In genomic region chr2:145484443-145485086, GRCh38 we compare ENCODE assay signal across 10 cellular contexts.
DNase-seq lines count a peak whose midpoint lies in the region; ATAC-seq and TF ChIP-seq lines count a peak whose summit lies in the region.
"Had no signal": no experiment of that assay in that cellular context is flagged by ENCODE, and none has a peak within 500 bp of the region (broad histone marks: within the 10 kb centered on the region; RNA-seq: fewer than 3 reads in every experiment).

No MANE protein-coding gene starts in this region.

- no peaks in the 10 kb centered on the region for H3K36me3 ChIP-seq in HEK293 (ENCODE audit: control insufficient read depth in 2 of 2, insufficient read depth in 1 of 2, low read length in 2 of 2)
- no peaks in the 10 kb centered on the region for H3K36me3 ChIP-seq in left ventricle myocardium inferior
- H3K36me3 ChIP-seq: SJSA1 had no signal

- H3K4me1 ChIP-seq in HEK293 (ENCODE audit: control insufficient read depth, insufficient read depth, low read length): no peaks in the 10 kb centered on the region
- no peaks in the 10 kb centered on the region for H3K4me1 ChIP-seq in left ventricle myocardium inferior
- H3K4me1 ChIP-seq: SJSA1 had no signal

- H3K27ac ChIP-seq in HEK293 (ENCODE audit: extremely low read depth, low read depth, low read length) (no peak overlapping the region), left ventricle myocardium inferior (replicated peaks) (no peak overlapping the region)
- H3K27ac ChIP-seq: SJSA1 had no signal

- POLR2A ChIA-PET in AG04449 (lab: Yijun Ruan, JAX): no interaction called here
- POLR2A ChIA-PET in HEK293 (lab: Yijun Ruan, JAX): no interaction called here

- CTCF ChIA-PET in AG04449 (lab: Yijun Ruan, JAX) (no interaction called here), HEK293 (lab: Yijun Ruan, JAX) (interaction anchor here (0.6 kb wide), 2 partner anchors 593 to 1417 kb away, joined by 3 to 4 read pairs; no protein-coding TSS in a partner anchor)

- no peaks in the 10 kb centered on the region for H3K27me3 ChIP-seq in left ventricle myocardium inferior (ENCODE audit: low read depth)
- H3K27me3 ChIP-seq: SJSA1 had no signal

- intact Hi-C loops in left ventricle myocardium inferior (cut with micrococcal nuclease): no loop called here

- DNase-seq in AG04449 (ENCODE audit: low read depth, low spot score): peak; percentile 0
- peak; percentile 22 for DNase-seq in SW480 (ENCODE audit: low spot score)
- no peak for DNase-seq in left ventricle myocardium inferior
- no peak for DNase-seq in mesenteric fat pad (ENCODE audit: low spot score)
- DNase-seq in NCI-H446 (lab: John Stamatoyannopoulos, UW): no peak
- DNase-seq: GDM1 had no signal

- TF ChIP-seq CTCF in AG04449 (IDR thresholded peaks at IDR 0.05; ENCODE audit: insufficient read depth, low read length, missing control alignments) (no peak), HEK293 (tag by site-specific recombination; IDR thresholded peaks at IDR 0.05) (no peak), left ventricle myocardium inferior (IDR thresholded peaks at IDR 0.05; ENCODE audit: borderline replicate concordance) (peak; percentile 36)

- H3K9me3 ChIP-seq in HEK293 (ENCODE audit: control insufficient read depth, insufficient read depth, low read depth, low read length) (no peaks in the 10 kb centered on the region), left ventricle myocardium inferior (replicated peaks) (no peaks in the 10 kb centered on the region)
- H3K9me3 ChIP-seq: SJSA1 had no signal

- H3K4me3 ChIP-seq in AG04449 (ENCODE audit: low read depth, low read length) (no peak overlapping the region), HEK293 (ENCODE audit: low read depth, low read length) (no peak overlapping the region), left ventricle myocardium inferior (no peak overlapping the region)
- H3K4me3 ChIP-seq: SJSA1 had no signal

- no peak for ATAC-seq in HG03045 (IDR thresholded peaks at IDR 0.05; ENCODE audit: unreplicated experiment)
- no peak for ATAC-seq in GM21367 (IDR thresholded peaks at IDR 0.05; ENCODE audit: unreplicated experiment)

TF ChIP-seq in HEK293, 187 proteins besides CTCF, POLR2A, EP300 and RAD21:
- TF ChIP-seq ZNF654 (tag by site-specific recombination; IDR thresholded peaks at IDR 0.05; ENCODE audit: low read depth) (0 out of 2 replicates have a peak, but pooled peaks have one; percentile 7), ZBTB26 (tag by site-specific recombination; optimal IDR thresholded peaks at IDR 0.05) (no peak), KLF8 (tag by site-specific recombination; IDR thresholded peaks at IDR 0.05) (no peak)

Comparison
In these comparisons a context has a peak if more than half of its experiments do, and no peak if none do; other contexts are left out.
1. DNase-seq: peak in AG04449 (single experiment) and SW480 (single experiment); none in left ventricle myocardium inferior (single experiment), mesenteric fat pad (single experiment) and NCI-H446 (0 of 2).